11 cellular contexts compared by ENCODE assay signal in genomic region chr16:27405546-27406451, GRCh38. TPM values are rescaled to one million over a fixed set of nuclear protein-coding genes. Genes with fewer than 3 reads are reported as not detected.
DNase-seq lines count a peak whose midpoint lies in the region; ATAC-seq lines count a peak whose summit lies in the region.
"Had no signal": no experiment of that assay in that cellular context is flagged by ENCODE, and none has a peak within 500 bp of the region (broad histone marks: within the 10 kb centered on the region; RNA-seq: fewer than 3 reads in every experiment).

No MANE protein-coding gene starts in this region.

- no peak overlapping the region for H3K4me2 ChIP-seq in Karpas-422 (ENCODE audit: low read depth, low read length, poor library complexity, severe bottlenecking)

- peaks cover 23% of the 10 kb centered on the region for H3K4me1 ChIP-seq in Karpas-422 (ENCODE audit: low read length)

- H3K27ac ChIP-seq in Karpas-422 (ENCODE audit: low read length): no peak overlapping the region

- no peaks in the 10 kb centered on the region for H3K9me2 ChIP-seq in Karpas-422 (replicated peaks; ENCODE audit: insufficient read depth, low read length)

- ATAC-seq in T-helper 17 cell: no peak
- ATAC-seq in activated naive CD4-positive, alpha-beta T cell treated with anti-CD3 and anti-CD28 coated beads, Interleukin-2, amount 50 U/mL, for 72 hours: peak; percentile 10 to 32

- no peak overlapping the region for H3K9ac ChIP-seq in Karpas-422 (ENCODE audit: low read length)

- peak overlapping the region; percentile 99 for H3K27ac Mint-ChIP-seq in T-helper 17 cell
- peak overlapping the region; percentile 97 to 100 for H3K27ac Mint-ChIP-seq in activated naive CD4-positive, alpha-beta T cell treated with anti-CD3 and anti-CD28 coated beads, Interleukin-2, amount 50 U/mL, for 72 hours

- no peaks in the 10 kb centered on the region for H3K9me3 ChIP-seq in T-helper 17 cell (ENCODE audit: control insufficient read depth, low read length, poor library complexity, severe bottlenecking)
- H3K9me3 ChIP-seq in Karpas-422 (ENCODE audit: low read length): no peaks in the 10 kb centered on the region

- no peaks in the 10 kb centered on the region for H3K27me3 Mint-ChIP-seq in T-helper 17 cell

- H3K36me3 Mint-ChIP-seq in T-helper 17 cell (ENCODE audit: low read depth): peaks cover 4% of the 10 kb centered on the region
- peaks cover 55 to 84% of the 10 kb centered on the region in 2 donors for H3K36me3 Mint-ChIP-seq in activated naive CD4-positive, alpha-beta T cell treated with anti-CD3 and anti-CD28 coated beads, Interleukin-2, amount 50 U/mL, for 72 hours

- no peaks in the 10 kb centered on the region for H3K27me3 ChIP-seq in Karpas-422 (ENCODE audit: low read length)

- peaks cover 2% of the 10 kb centered on the region; the same call in 1 of the 2 replicates for H4K20me1 ChIP-seq in Karpas-422 (ENCODE audit: insufficient read depth, low read depth, low read length)

- H3K36me3 ChIP-seq in Karpas-422 (ENCODE audit: insufficient read depth, low read length): no peaks in the 10 kb centered on the region

- peaks cover 67% of the 10 kb centered on the region for H3K4me1 Mint-ChIP-seq in T-helper 17 cell

- no peak overlapping the region for H3K4me3 ChIP-seq in Karpas-422 (ENCODE audit: low read length)

- DNase-seq in GM03348 (ENCODE audit: low spot score) (peak; percentile 57), T-helper 17 cell (peak in 1 of 3 donors; percentile 38), COLO829 (ENCODE audit: low spot score) (no peak), DMS53 treated with DMSO at 0.1 percent for 48 hours (lab: John Stamatoyannopoulos, UW; ENCODE audit: unreplicated experiment) (no peak), Karpas-422 (no peak), HCEC 1CT (no peak)
- DNase-seq in activated naive CD4-positive, alpha-beta T cell treated with anti-CD3 and anti-CD28 coated beads, Interleukin-2, amount 50 U/mL, for 72 hours (ENCODE audit: low spot score in 2 of 2): peak; percentile 85 to 87
- DNase-seq in stimulated activated CD4-positive, alpha-beta T cell treated with anti-CD3 and anti-CD28 coated beads, Interleukin-15, amount 100 ng/mL, for 48 hours (ENCODE audit: low read depth in 2 of 2): peak; percentile 59 to 76
- DNase-seq: DMS 273 treated with DMSO at 0.1 percent for 48 hours, OCI-M1 had no signal

- peak overlapping the region; percentile 97 for H3K4me3 Mint-ChIP-seq in T-helper 17 cell

- no peaks in the 10 kb centered on the region for H3K9me3 Mint-ChIP-seq in activated naive CD4-positive, alpha-beta T cell treated with anti-CD3 and anti-CD28 coated beads, Interleukin-2, amount 50 U/mL, for 72 hours

- H3K79me2 ChIP-seq in Karpas-422 (ENCODE audit: low read length): no peaks in the 10 kb centered on the region

- no peak overlapping the region for H2AFZ ChIP-seq in Karpas-422 (ENCODE audit: low read length)

RNA-seq across cellular contexts. Expression of gene IL21R, which starts 3.8 kb away (rescaled TPM):
- 10 to 100 TPM; 17.6 to 26.4 TPM for total RNA-seq in T-helper 17 cell
- total RNA-seq in activated naive CD4-positive, alpha-beta T cell treated with anti-CD3 and anti-CD28 coated beads, Interleukin-2, amount 50 U/mL, for 72 hours: 100 to 1,000 TPM; 103 to 106 TPM
- total RNA-seq in Karpas-422 (2014; rRNA removed; shearing (Covaris generic); ENCODE audit: low replicate concordance): 1.9 and 2.2 TPM in 2 replicates
- total RNA-seq: bronchial epithelial cell had no signal

Comparison
In these comparisons a context has a peak if more than half of its experiments do, and no peak if none do; other contexts are left out.
1. DNase-seq: peak in GM03348 (single experiment), activated naive CD4-positive, alpha-beta T cell treated with anti-CD3 and anti-CD28 coated beads, Interleukin-2, amount 50 U/mL, for 72 hours (2 of 2) and stimulated activated CD4-positive, alpha-beta T cell treated with anti-CD3 and anti-CD28 coated beads, Interleukin-15, amount 100 ng/mL, for 48 hours (2 of 2); none in COLO829 (single experiment), DMS53 treated with DMSO at 0.1 percent for 48 hours (single experiment), Karpas-422 (single experiment) and HCEC 1CT (single experiment).